In the genomic region with DNA sequence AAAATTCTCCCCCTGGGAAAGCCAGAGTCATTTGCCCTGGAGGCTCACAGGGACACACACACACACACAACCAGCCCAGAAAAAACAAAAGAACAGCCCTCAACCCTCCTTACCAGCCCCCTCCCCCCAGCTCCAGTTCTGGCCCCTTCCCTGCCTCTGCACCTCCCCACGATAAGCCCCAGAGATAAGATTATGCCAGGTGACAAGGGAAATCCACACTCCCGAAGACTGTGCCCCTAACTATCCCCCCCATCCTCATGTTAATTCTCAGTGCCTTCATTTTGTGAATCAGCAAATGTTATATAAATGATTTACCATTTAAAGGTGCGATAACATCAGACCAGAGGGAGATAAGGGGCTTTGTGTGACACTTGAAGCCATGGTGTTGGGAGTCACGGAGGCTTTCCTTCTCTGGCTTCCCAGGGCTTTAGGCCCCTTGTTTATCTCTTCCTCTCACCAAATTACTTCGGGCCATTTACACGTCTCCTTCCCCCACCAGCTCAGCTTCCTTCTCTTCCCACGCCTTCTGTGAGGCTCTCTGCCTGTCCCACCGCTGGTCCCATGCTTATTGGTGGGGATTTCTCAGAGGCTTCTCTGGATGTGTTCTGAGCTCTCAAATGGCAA, we compare ENCODE assay signal across 12 cellular contexts.
"Had no signal": no experiment of that assay in that cellular context is flagged by ENCODE, and none has a peak within 500 bp of the region (broad histone marks: within the 10 kb centered on the region; RNA-seq: fewer than 3 reads in every experiment).

No MANE protein-coding gene starts in this region.

- H3K9me3 ChIP-seq: ascending aorta, heart left ventricle, left ventricle myocardium inferior, tibial nerve had no signal

- FAIRE-seq: colon, frontal cortex, islet of Langerhans had no signal

- H3K27ac Mint-ChIP-seq: activated CD4-positive, alpha-beta T cell treated with anti-CD3 and anti-CD28 coated beads, Interleukin-2, amount 10 ng/mL, durations not matched to agents 24 days and 14 days; activated naive CD8-positive, alpha-beta T cell treated with anti-CD3 and anti-CD28 coated beads, Interleukin-2, amount 50 U/mL, for 24 hours; WTC11 had no signal

- H3K4me3 Mint-ChIP-seq: activated CD4-positive, alpha-beta T cell treated with anti-CD3 and anti-CD28 coated beads, Interleukin-2, amount 10 ng/mL, durations not matched to agents 24 days and 14 days; activated naive CD8-positive, alpha-beta T cell treated with anti-CD3 and anti-CD28 coated beads, Interleukin-2, amount 50 U/mL, for 24 hours; WTC11 had no signal

- H3K27ac ChIP-seq: heart left ventricle, left ventricle myocardium inferior, tibial nerve had no signal

- ATAC-seq: activated naive CD8-positive, alpha-beta T cell treated with anti-CD3 and anti-CD28 coated beads, Interleukin-2, amount 50 U/mL, for 24 hours; WTC11 had no signal

- H3K27me3 ChIP-seq: ascending aorta had no signal

- H3K9me3 Mint-ChIP-seq: activated CD4-positive, alpha-beta T cell treated with anti-CD3 and anti-CD28 coated beads, Interleukin-2, amount 10 ng/mL, durations not matched to agents 24 days and 14 days; activated naive CD8-positive, alpha-beta T cell treated with anti-CD3 and anti-CD28 coated beads, Interleukin-2, amount 50 U/mL, for 24 hours; WTC11 had no signal

- DNase-seq: activated CD4-positive, alpha-beta T cell treated with anti-CD3 and anti-CD28 coated beads, Interleukin-2, amount 10 ng/mL, durations not matched to agents 24 days and 14 days; activated naive CD4-positive, alpha-beta T cell treated with Interleukin-2 at 50 U/mL for 16 hours; activated naive CD8-positive, alpha-beta T cell treated with anti-CD3 and anti-CD28 coated beads, Interleukin-2, amount 50 U/mL, for 24 hours; heart left ventricle; left ventricle myocardium inferior; T-helper 1 cell had no signal

- H3K36me3 ChIP-seq: ascending aorta, heart left ventricle, left ventricle myocardium inferior, tibial nerve had no signal

- H3K36me3 Mint-ChIP-seq: WTC11 had no signal
